6 cellular contexts compared by ENCODE assay signal in genomic region chr19:1214299-1214861, GRCh38. TPM values are rescaled to one million over a fixed set of nuclear protein-coding genes. Genes with fewer than 3 reads are reported as not detected.
DNase-seq lines count a peak whose midpoint lies in the region; ATAC-seq, FAIRE-seq and TF ChIP-seq lines count a peak whose summit lies in the region.

No MANE protein-coding gene starts in this region.

- no peaks in the 10 kb centered on the region for H3K27me3 ChIP-seq in small intestine (ENCODE audit: control insufficient read depth in 2 of 2, insufficient read depth in 2 of 2, low read length in 2 of 2)

- no peaks in the 10 kb centered on the region for H3K9me3 ChIP-seq in small intestine (ENCODE audit: control insufficient read depth, low read depth)

- peaks cover 4 to 8% of the 10 kb centered on the region in 2 donors for H3K4me1 ChIP-seq in small intestine (ENCODE audit: control insufficient read depth in 2 of 2, insufficient read depth in 1 of 2, low read depth in 1 of 2, low read length in 1 of 2)

- ATAC-seq in SK-N-SH treated with all-trans-retinoic acid at 6 μM for 48 hours = peak; percentile 3; the same call in 2 of the 3 replicates
- ATAC-seq in GM21786 (IDR thresholded peaks at IDR 0.05; ENCODE audit: unreplicated experiment) = no peak

- no peak overlapping the region for H3K4me3 ChIP-seq in small intestine (ENCODE audit: low read depth in 1 of 2, low read length in 2 of 2)

- H3K36me3 ChIP-seq in small intestine (ENCODE audit: control insufficient read depth in 2 of 2, insufficient read depth in 2 of 2, low read length in 2 of 2) = no peaks in the 10 kb centered on the region

- DNase-seq in erythroblast (lab: John Stamatoyannopoulos, UW) (no peak), small intestine (no peak), RKO (ENCODE audit: low spot score) (no peak)
- no peak for DNase-seq in activated effector memory CD4-positive, alpha-beta T cell treated with anti-CD3 and anti-CD28 coated beads, Interleukin-2, amount 50 U/mL, for 16 hours

- no peak for FAIRE-seq in small intestine (lab: Jason Lieb, UNC)

- H3K27ac ChIP-seq in small intestine (ENCODE audit: low read depth in 1 of 2, low read length in 1 of 2) = peak overlapping the region; percentile 12 to 85

- WGBS in small intestine, 3 donors = 58 to 77% (median 60%) methylated on average over 17 to 21 of the region's 21 CpGs

- peak; percentile 2 for TF ChIP-seq POLR2A in erythroblast (IDR thresholded peaks at IDR 0.05; ENCODE audit: low read length)

TF ChIP-seq in SK-N-SH treated with all-trans-retinoic acid at 6 μM for 48 hours, 23 proteins besides CTCF, POLR2A, EP300 and RAD21:
- TF ChIP-seq ZC3H10 (CRISPR knock-in tag; IDR thresholded peaks at IDR 0.05) (no peak), ISL1 (CRISPR knock-in tag; IDR thresholded peaks at IDR 0.05) (no peak), TCF4 (CRISPR knock-in tag; IDR thresholded peaks at IDR 0.05; ENCODE audit: borderline replicate concordance) (no peak), GLIS3 (CRISPR knock-in tag; IDR thresholded peaks at IDR 0.05) (no peak), PPARA (CRISPR knock-in tag; IDR thresholded peaks at IDR 0.05; ENCODE audit: borderline replicate concordance) (no peak), ZFP3 (CRISPR knock-in tag; IDR thresholded peaks at IDR 0.05) (no peak), ESRRG (CRISPR knock-in tag; IDR thresholded peaks at IDR 0.05) (no peak), CSDC2 (CRISPR knock-in tag; IDR thresholded peaks at IDR 0.05) (no peak), SNAI2 (CRISPR knock-in tag; IDR thresholded peaks at IDR 0.05) (no peak), POU6F1 (CRISPR knock-in tag; IDR thresholded peaks at IDR 0.05; ENCODE audit: borderline replicate concordance, low read depth) (no peak)
TF ChIP-seq in SK-N-SH treated with all-trans-retinoic acid at 6 μM for 48 hours: peak in this region for 0.

RNA-seq across cellular contexts. Expression of gene STK11, which starts 8.8 kb away (rescaled TPM):
- 10 to 100 TPM; 65.8 to 86.2 (median 66.9) TPM for polyA plus RNA-seq in small intestine

RNA-seq across cellular contexts. Expression of gene CBARP, which starts 23.4 kb away (rescaled TPM):
- polyA plus RNA-seq in small intestine = under 1 TPM in 1 of 3 donors, not detected in 2; 0.30 TPM

RNA-seq across cellular contexts. Expression of gene ATP5F1D, which starts 27.2 kb away (rescaled TPM):
- 100 to 1,000 TPM; 310 to 823 (median 675) TPM for polyA plus RNA-seq in small intestine

RNA-seq across cellular contexts. Expression of gene MIDN, which starts 34.0 kb away (rescaled TPM):
- 10 to 100 TPM; 28.1 to 35.4 (median 30.6) TPM for polyA plus RNA-seq in small intestine

RNA-seq across cellular contexts. Expression of gene SBNO2, which starts 40.3 kb away (rescaled TPM):
- polyA plus RNA-seq in small intestine = 10 to 100 TPM; 19.7 to 32.1 (median 19.7) TPM
